ENCODE assay signal across 8 cellular contexts in genomic region chr7:148882668-148883232, GRCh38. TPM values are rescaled to one million over a fixed set of nuclear protein-coding genes. Genes with fewer than 3 reads are reported as not detected.
DNase-seq lines count a peak whose midpoint lies in the region; ATAC-seq and TF ChIP-seq lines count a peak whose summit lies in the region.

No MANE protein-coding gene starts in this region.

- H3K36me3 Mint-ChIP-seq in stimulated activated naive CD8-positive, alpha-beta T cell treated with anti-CD3 and anti-CD28 coated beads, Interleukin-15, Interleukin-2, amounts not matched to agents 100 ng/mL and 50 ng/mL, for 24 hours (ENCODE audit: low read depth): peaks cover 46% of the 10 kb centered on the region
- H3K36me3 Mint-ChIP-seq in activated B cell treated with CpG ODN at 0.5 μM for 24 hours (ENCODE audit: low read depth): peaks cover 3% of the 10 kb centered on the region

- intact Hi-C loops in activated B cell treated with CpG ODN at 0.5 μM for 24 hours (cut with micrococcal nuclease): loop anchor here (10.0 kb wide), 1 partner anchor 402 kb away; no protein-coding TSS in a partner anchor

- H3K36me3 ChIP-seq in iPS-18a (ENCODE audit: control insufficient read depth, low read depth, low read length): no peaks in the 10 kb centered on the region
- H3K36me3 ChIP-seq in stomach smooth muscle (ENCODE audit: control insufficient read depth in 2 of 2, insufficient read depth in 2 of 2, low read length in 2 of 2): no peaks in the 10 kb centered on the region

- H3K4me1 Mint-ChIP-seq in stimulated activated naive CD8-positive, alpha-beta T cell treated with anti-CD3 and anti-CD28 coated beads, Interleukin-15, Interleukin-2, amounts not matched to agents 100 ng/mL and 50 ng/mL, for 24 hours (ENCODE audit: low read depth): peaks cover 60% of the 10 kb centered on the region
- H3K4me1 Mint-ChIP-seq in activated B cell treated with CpG ODN at 0.5 μM for 24 hours: peaks cover 26% of the 10 kb centered on the region

- no peaks in the 10 kb centered on the region for H3K9me3 ChIP-seq in iPS-18a (ENCODE audit: control insufficient read depth, low read depth, low read length)
- no peaks in the 10 kb centered on the region for H3K9me3 ChIP-seq in stomach smooth muscle (ENCODE audit: control insufficient read depth in 2 of 2, low read length in 2 of 2)

- H3K27ac ChIP-seq in iPS-18a (ENCODE audit: low read length): no peak overlapping the region
- H3K27ac ChIP-seq in stomach smooth muscle (ENCODE audit: low read length): no peak overlapping the region

- peaks cover 5% of the 10 kb centered on the region for H3K9me3 Mint-ChIP-seq in stimulated activated naive CD8-positive, alpha-beta T cell treated with anti-CD3 and anti-CD28 coated beads, Interleukin-15, Interleukin-2, amounts not matched to agents 100 ng/mL and 50 ng/mL, for 24 hours
- H3K9me3 Mint-ChIP-seq in activated B cell treated with CpG ODN at 0.5 μM for 24 hours: no peaks in the 10 kb centered on the region

- POLR2A ChIA-PET in activated B cell treated with CpG ODN at 0.5 μM for 24 hours (lab: Charles Lee): interaction anchor here (0.6 to 3.4 kb wide), 10 partner anchors 9 to 184 kb away, joined by 3 to 38 read pairs (median 4); partner anchors contain the start of gene CUL1

- CTCF ChIA-PET in activated B cell treated with CpG ODN at 0.5 μM for 24 hours (lab: Charles Lee): interaction anchor here (0.9 to 1.6 kb wide), 4 partner anchors 10 to 80 kb away, joined by 3 to 9 read pairs (median 3); no protein-coding TSS in a partner anchor

- H3K4me3 ChIP-seq in iPS-18a (ENCODE audit: low read length): peak overlapping the region; percentile 66
- H3K4me3 ChIP-seq in stomach smooth muscle (ENCODE audit: low read length in 2 of 2): peak overlapping the region; percentile 64 to 79

- TF ChIP-seq CTCF in activated B cell treated with CpG ODN at 0.5 μM for 24 hours (IDR thresholded peaks at IDR 0.05): no peak

- peaks cover 7% of the 10 kb centered on the region for H3K4me1 ChIP-seq in iPS-18a (ENCODE audit: control insufficient read depth, low read depth, low read length)
- peaks cover 3% of the 10 kb centered on the region for H3K4me1 ChIP-seq in stomach smooth muscle (ENCODE audit: control insufficient read depth, insufficient read depth, low read length)

- no peaks in the 10 kb centered on the region for H3K27me3 Mint-ChIP-seq in stimulated activated naive CD8-positive, alpha-beta T cell treated with anti-CD3 and anti-CD28 coated beads, Interleukin-15, Interleukin-2, amounts not matched to agents 100 ng/mL and 50 ng/mL, for 24 hours
- no peaks in the 10 kb centered on the region for H3K27me3 Mint-ChIP-seq in activated B cell treated with CpG ODN at 0.5 μM for 24 hours

- peak overlapping the region; percentile 95 for H3K27ac Mint-ChIP-seq in stimulated activated naive CD8-positive, alpha-beta T cell treated with anti-CD3 and anti-CD28 coated beads, Interleukin-15, Interleukin-2, amounts not matched to agents 100 ng/mL and 50 ng/mL, for 24 hours
- H3K27ac Mint-ChIP-seq in activated B cell treated with CpG ODN at 0.5 μM for 24 hours: peak overlapping the region; percentile 76

- peak overlapping the region; percentile 17 for H3K9ac ChIP-seq in iPS-18a (ENCODE audit: low read length)
- peak overlapping the region in 1 of 2 donors; percentile 26 for H3K9ac ChIP-seq in stomach smooth muscle (ENCODE audit: low read length in 2 of 2)

- DNase-seq in stimulated activated naive CD8-positive, alpha-beta T cell treated with anti-CD3 and anti-CD28 coated beads, Interleukin-15, Interleukin-2, amounts not matched to agents 100 U/mL and 50 U/mL, for 24 hours: no peak
- DNase-seq in activated B cell treated with CpG ODN at 0.5 μM for 24 hours (no peak), OCI-M2 (lab: John Stamatoyannopoulos, UW; ENCODE audit: unreplicated experiment) (no peak)

- H3K27me3 ChIP-seq in iPS-18a (ENCODE audit: control insufficient read depth, insufficient read depth, low read length) (no peaks in the 10 kb centered on the region), stomach smooth muscle (ENCODE audit: control insufficient read depth in 1 of 2, insufficient read depth in 2 of 2, low read length in 2 of 2) (peaks cover 0 to 10% of the 10 kb centered on the region in 2 donors)

- H3K4me3 Mint-ChIP-seq in stimulated activated naive CD8-positive, alpha-beta T cell treated with anti-CD3 and anti-CD28 coated beads, Interleukin-15, Interleukin-2, amounts not matched to agents 100 ng/mL and 50 ng/mL, for 24 hours: peak overlapping the region; percentile 99
- H3K4me3 Mint-ChIP-seq in activated B cell treated with CpG ODN at 0.5 μM for 24 hours: peak overlapping the region; percentile 85

- no peak for ATAC-seq in stimulated activated naive CD8-positive, alpha-beta T cell treated with anti-CD3 and anti-CD28 coated beads, Interleukin-15, Interleukin-2, amounts not matched to agents 100 U/mL and 50 U/mL, for 24 hours
- ATAC-seq in activated B cell treated with CpG ODN at 0.5 μM for 24 hours (ENCODE audit: low read depth): no peak
- ATAC-seq in GM18870 (IDR thresholded peaks at IDR 0.05; ENCODE audit: unreplicated experiment): no peak
- no peak for ATAC-seq in GM21723 (IDR thresholded peaks at IDR 0.05; ENCODE audit: unreplicated experiment)

RNA-seq across cellular contexts. Expression of gene EZH2, which starts 1.3 kb away (rescaled TPM):
- 17.6 and 19.6 TPM in 2 replicates for total RNA-seq in activated B cell treated with CpG ODN at 0.5 μM for 24 hours
